13 cellular contexts compared by ENCODE assay signal in genomic region chr9:104984121-104984520, GRCh38.
"Had no signal": no experiment of that assay in that cellular context is flagged by ENCODE, and none has a peak within 500 bp of the region (broad histone marks: within the 10 kb centered on the region; RNA-seq: fewer than 3 reads in every experiment).

No MANE protein-coding gene starts in this region.

- H3K9me3 ChIP-seq: gastroesophageal sphincter, lower lobe of right lung had no signal

- DNase-seq: activated CD4-positive, alpha-beta T cell treated with anti-CD3 and anti-CD28 coated beads for 4 hours; activated naive CD8-positive, alpha-beta T cell treated with anti-CD3 and anti-CD28 coated beads, Interleukin-2, amount 50 U/mL, for 24 hours; aorta; effector memory CD4-positive, alpha-beta T cell; left colon; lower lobe of right lung; nucleus accumbens; posterior cingulate gyrus; retina had no signal

- H3K4me3 ChIP-seq: gastroesophageal sphincter, lower lobe of right lung had no signal

- H3K27me3 ChIP-seq: gastroesophageal sphincter had no signal

- H3K36me3 ChIP-seq: gastroesophageal sphincter, lower lobe of right lung had no signal

- ATAC-seq: gastroesophageal sphincter; left colon; lower lobe of right lung; stimulated activated effector memory CD8-positive, alpha-beta T cell treated with anti-CD3 and anti-CD28 coated beads, Interleukin-12 subunit alpha, Interleukin-12 subunit beta, amount 100 ng/mL, for 72 hours; WTC11 had no signal

- H3K27ac ChIP-seq: epithelial cell of prostate, lower lobe of right lung had no signal
